Comparison of ENCODE assay signal across 9 cellular contexts in genomic region chr22:40203568-40203967, GRCh38. TPM values are rescaled to one million over a fixed set of nuclear protein-coding genes. Genes with fewer than 3 reads are reported as not detected.
DNase-seq lines count a peak whose midpoint lies in the region; ATAC-seq and TF ChIP-seq lines count a peak whose summit lies in the region.
"Had no signal": no experiment of that assay in that cellular context is flagged by ENCODE, and none has a peak within 500 bp of the region (broad histone marks: within the 10 kb centered on the region; RNA-seq: fewer than 3 reads in every experiment).

No MANE protein-coding gene starts in this region.

- H3K4me3 ChIP-seq in MM.1S (ENCODE audit: low read length) = peak overlapping the region; percentile 41
- no peak overlapping the region for H3K4me3 ChIP-seq in PC-3 (ENCODE audit: low read length)
- H3K4me3 ChIP-seq: pancreas had no signal

- peaks cover 40% of the 10 kb centered on the region for H3K4me1 ChIP-seq in MM.1S (ENCODE audit: low read length)
- no peaks in the 10 kb centered on the region for H3K4me1 ChIP-seq in PC-3 (ENCODE audit: insufficient read depth, low read length)

- no peak for DNase-seq in activated T-cell treated with anti-CD3 and anti-CD28 coated beads, Interleukin-2, amount 50 U/mL, for 24 hours
- DNase-seq in activated T-cell treated with anti-CD3 and anti-CD28 coated beads, Interleukin-2, amount 50 U/mL, for 1 hour = no peak
- DNase-seq in MM.1S = peak; percentile 78
- peak; percentile 48 for DNase-seq in central memory CD4-positive, alpha-beta T cell
- DNase-seq in NCI-H524 treated with DMSO at 0.1 percent for 48 hours (lab: John Stamatoyannopoulos, UW) = no peak
- no peak for DNase-seq in middle frontal gyrus (ENCODE audit: extremely low spot score, low spot score)
- no peak for DNase-seq in PC-3
- DNase-seq: pancreas had no signal

- CTCF ChIA-PET in PC-3 (lab: Charles Lee) = no interaction called here

- POLR2A ChIA-PET in PC-3 (lab: Charles Lee; ENCODE audit: unreplicated experiment) = no interaction called here

- no peaks in the 10 kb centered on the region for H3K9me3 Mint-ChIP-seq in activated T-cell treated with anti-CD3 and anti-CD28 coated beads, Interleukin-2, amount 50 U/mL, for 24 hours
- no peaks in the 10 kb centered on the region for H3K9me3 Mint-ChIP-seq in stimulated activated naive CD8-positive, alpha-beta T cell treated with anti-CD3 and anti-CD28 coated beads, Interleukin-15, Interleukin-2, amounts not matched to agents 100 ng/mL and 50 ng/mL, for 24 hours

- H4K20me1 ChIP-seq in MM.1S (ENCODE audit: insufficient read depth, low read length) (no peaks in the 10 kb centered on the region), PC-3 (ENCODE audit: low read length) (no peaks in the 10 kb centered on the region)

- H3K27ac Mint-ChIP-seq in activated T-cell treated with anti-CD3 and anti-CD28 coated beads, Interleukin-2, amount 50 U/mL, for 24 hours = peak overlapping the region; percentile 88
- H3K27ac Mint-ChIP-seq in stimulated activated naive CD8-positive, alpha-beta T cell treated with anti-CD3 and anti-CD28 coated beads, Interleukin-15, Interleukin-2, amounts not matched to agents 100 ng/mL and 50 ng/mL, for 24 hours = peak overlapping the region; percentile 90

- H3K27me3 Mint-ChIP-seq in activated T-cell treated with anti-CD3 and anti-CD28 coated beads, Interleukin-2, amount 50 U/mL, for 24 hours = no peaks in the 10 kb centered on the region
- no peaks in the 10 kb centered on the region for H3K27me3 Mint-ChIP-seq in stimulated activated naive CD8-positive, alpha-beta T cell treated with anti-CD3 and anti-CD28 coated beads, Interleukin-15, Interleukin-2, amounts not matched to agents 100 ng/mL and 50 ng/mL, for 24 hours

- peak overlapping the region; percentile 55 for H3K4me3 Mint-ChIP-seq in activated T-cell treated with anti-CD3 and anti-CD28 coated beads, Interleukin-2, amount 50 U/mL, for 24 hours
- peak overlapping the region; percentile 67 for H3K4me3 Mint-ChIP-seq in stimulated activated naive CD8-positive, alpha-beta T cell treated with anti-CD3 and anti-CD28 coated beads, Interleukin-15, Interleukin-2, amounts not matched to agents 100 ng/mL and 50 ng/mL, for 24 hours

- H3K36me3 ChIP-seq in MM.1S (replicated peaks; ENCODE audit: insufficient read depth, low read length) = no peaks in the 10 kb centered on the region
- no peaks in the 10 kb centered on the region for H3K36me3 ChIP-seq in PC-3 (ENCODE audit: low read depth, low read length)
- H3K36me3 ChIP-seq: pancreas had no signal

- H2AFZ ChIP-seq in MM.1S (ENCODE audit: low read length) = no peak overlapping the region
- H2AFZ ChIP-seq in PC-3 (ENCODE audit: low read length) = no peak overlapping the region

- peaks cover 90% of the 10 kb centered on the region for H3K79me2 ChIP-seq in MM.1S (ENCODE audit: low read length)
- H3K79me2 ChIP-seq in PC-3 (ENCODE audit: low read length) = peaks cover 70% of the 10 kb centered on the region

- no peaks in the 10 kb centered on the region for H3K9me2 ChIP-seq in MM.1S (replicated peaks; ENCODE audit: insufficient read depth, low read length)
- no peaks in the 10 kb centered on the region for H3K9me2 ChIP-seq in PC-3 (replicated peaks; ENCODE audit: low read length)

- no peaks in the 10 kb centered on the region for H3K9me3 ChIP-seq in MM.1S (replicated peaks; ENCODE audit: insufficient read depth, low read length)
- H3K9me3 ChIP-seq in PC-3 (ENCODE audit: low read length) = no peaks in the 10 kb centered on the region
- H3K9me3 ChIP-seq: pancreas had no signal

- intact Hi-C loops in PC-3 (cut with micrococcal nuclease) = no loop called here

- BruUV-seq in PC-3 (replicated peaks; lab: Mats Ljungman, UMichigan) = no TSS peak

- H3K9ac ChIP-seq in MM.1S (ENCODE audit: low read length) = 0 out of 2 replicates have a peak overlapping the region, but pooled peaks have one; percentile 1
- no peak overlapping the region for H3K9ac ChIP-seq in PC-3 (ENCODE audit: low read length)

- H3K27me3 ChIP-seq in MM.1S (replicated peaks; ENCODE audit: insufficient read depth, low read length) = no peaks in the 10 kb centered on the region
- no peaks in the 10 kb centered on the region for H3K27me3 ChIP-seq in PC-3 (ENCODE audit: low read length)
- H3K27me3 ChIP-seq: pancreas had no signal

- no peak for ATAC-seq in PC-3

- peaks cover 14% of the 10 kb centered on the region for H3F3A ChIP-seq in MM.1S (ENCODE audit: insufficient read depth, low read length)
- H3F3A ChIP-seq in PC-3 (ENCODE audit: low read length, unreplicated experiment) = no peaks in the 10 kb centered on the region

- H3K27ac ChIP-seq in MM.1S (ENCODE audit: low read length) (peak overlapping the region; percentile 65; the same call in 1 of the 2 replicates), PC-3 (ENCODE audit: low read length) (no peak overlapping the region)
- H3K27ac ChIP-seq: pancreas had no signal

- peak overlapping the region; percentile 82 for H3K4me2 ChIP-seq in MM.1S (ENCODE audit: low read depth, low read length)
- no peak overlapping the region for H3K4me2 ChIP-seq in PC-3 (ENCODE audit: low read length)

- peaks cover 78% of the 10 kb centered on the region for H3K4me1 Mint-ChIP-seq in activated T-cell treated with anti-CD3 and anti-CD28 coated beads, Interleukin-2, amount 50 U/mL, for 24 hours (ENCODE audit: low read depth)
- H3K4me1 Mint-ChIP-seq in stimulated activated naive CD8-positive, alpha-beta T cell treated with anti-CD3 and anti-CD28 coated beads, Interleukin-15, Interleukin-2, amounts not matched to agents 100 ng/mL and 50 ng/mL, for 24 hours (ENCODE audit: low read depth) = peaks cover 70% of the 10 kb centered on the region

- TF ChIP-seq CTCF in MM.1S (IDR thresholded peaks at IDR 0.05; ENCODE audit: low read length) (0 out of 2 replicates have a peak, but pooled peaks have one; percentile 2), PC-3 (conservative IDR thresholded peaks at IDR 0.05; ENCODE audit: low read depth, low read length) (no peak)

- H3K36me3 Mint-ChIP-seq in activated T-cell treated with anti-CD3 and anti-CD28 coated beads, Interleukin-2, amount 50 U/mL, for 24 hours (ENCODE audit: low read depth) = peaks cover 7% of the 10 kb centered on the region
- H3K36me3 Mint-ChIP-seq in stimulated activated naive CD8-positive, alpha-beta T cell treated with anti-CD3 and anti-CD28 coated beads, Interleukin-15, Interleukin-2, amounts not matched to agents 100 ng/mL and 50 ng/mL, for 24 hours (ENCODE audit: low read depth) = no peaks in the 10 kb centered on the region

RNA-seq across cellular contexts. Expression of gene TNRC6B, which starts 25.8 kb away (rescaled TPM):
- 15.1 and 21.3 TPM in 2 replicates for total RNA-seq in PC-3 (2014; rRNA removed)

Comparison
In these comparisons a context has a peak if more than half of its experiments do, and no peak if none do; other contexts are left out.
1. DNase-seq: peak in MM.1S (single experiment) and central memory CD4-positive, alpha-beta T cell (single experiment); none in activated T-cell treated with anti-CD3 and anti-CD28 coated beads, Interleukin-2, amount 50 U/mL, for 24 hours (single experiment), activated T-cell treated with anti-CD3 and anti-CD28 coated beads, Interleukin-2, amount 50 U/mL, for 1 hour (single experiment), NCI-H524 treated with DMSO at 0.1 percent for 48 hours (single experiment), middle frontal gyrus (single experiment) and PC-3 (single experiment).